25 cellular contexts compared by ENCODE assay signal in genomic region chr12:92747151-92747550, GRCh38. TPM values are rescaled to one million over a fixed set of nuclear protein-coding genes. Genes with fewer than 3 reads are reported as not detected.
"Had no signal": no experiment of that assay in that cellular context is flagged by ENCODE, and none has a peak within 500 bp of the region (broad histone marks: within the 10 kb centered on the region; RNA-seq: fewer than 3 reads in every experiment).

No MANE protein-coding gene starts in this region.

- H3K9me3 ChIP-seq: adrenal gland, ascending aorta, heart right ventricle, ovary, prostate gland, upper lobe of left lung had no signal

- H3K36me3 Mint-ChIP-seq: activated naive CD4-positive, alpha-beta T cell treated with anti-CD3 and anti-CD28 coated beads, Interleukin-2, amount 50 U/mL, for 72 hours; natural killer cell had no signal

- H3K27me3 Mint-ChIP-seq: activated B cell treated with CpG ODN at 0.5 μM for 24 hours had no signal

- H3K27ac ChIP-seq: ovary, prostate gland had no signal

- H3K9me3 Mint-ChIP-seq: activated B cell treated with CpG ODN at 0.5 μM for 24 hours; activated T-cell treated with anti-CD3 and anti-CD28 coated beads, Interleukin-2, amount 50 U/mL, for 24 hours; activated T-helper 17 cell treated with anti-CD3 and anti-CD28 coated beads, Interleukin-2, amount 50 U/mL, for 72 hours; endodermal cell; natural killer cell; T-helper 1 cell treated with Interleukin-12 subunit alpha and Interleukin-12 subunit beta and Interleukin-4 antibody, amounts not matched to agents 30 μg/mL and 1 μg/mL, for 36 hours had no signal

- H3K4me1 Mint-ChIP-seq: activated B cell treated with CpG ODN at 0.5 μM for 24 hours; activated T-helper 17 cell treated with anti-CD3 and anti-CD28 coated beads, Interleukin-2, amount 50 U/mL, for 72 hours; endodermal cell; natural killer cell had no signal

- DNase-seq: activated B cell treated with CpG ODN at 0.5 μM for 24 hours; activated CD4-positive, alpha-beta T cell treated with anti-CD3 and anti-CD28 coated beads for 36 hours; activated CD4-positive, alpha-beta T cell treated with anti-CD3 and anti-CD28 coated beads, Interleukin-2, amount 50 U/mL, for 4 hours; activated CD8-positive, alpha-beta memory T cell treated with anti-CD3 and anti-CD28 coated beads for 24 hours; activated CD8-positive, alpha-beta memory T cell treated with anti-CD3 and anti-CD28 coated beads, Interleukin-2, amount 50 U/mL, for 4 hours; activated T-cell treated with anti-CD3 and anti-CD28 coated beads, Interleukin-2, amount 50 U/mL, for 24 hours; adrenal gland; cerebellar nuclear complex; cortex of kidney; endodermal cell; heart right ventricle; natural killer cell; ovary; stimulated activated CD4-positive, alpha-beta T cell treated with anti-CD3 and anti-CD28 coated beads, Interleukin-4, amount 100 ng/mL, for 4 hours; stimulated activated naive CD8-positive, alpha-beta T cell treated with anti-CD3 and anti-CD28 coated beads, Interleukin-15, Interleukin-2, amounts not matched to agents 100 U/mL and 50 U/mL, for 24 hours; T1000; upper lobe of left lung had no signal

- H3K4me3 ChIP-seq: adrenal gland, ascending aorta, heart right ventricle, lung, ovary, prostate gland, upper lobe of left lung had no signal

- H3K36me3 ChIP-seq: adrenal gland, ascending aorta, heart right ventricle, ovary, prostate gland, upper lobe of left lung had no signal

- ATAC-seq: activated CD4-positive, alpha-beta T cell treated with anti-CD3 and anti-CD28 coated beads for 36 hours; activated naive CD4-positive, alpha-beta T cell treated with anti-CD3 and anti-CD28 coated beads, Interleukin-2, amount 50 U/mL, for 72 hours; activated T-helper 17 cell treated with anti-CD3 and anti-CD28 coated beads, Interleukin-2, amount 50 U/mL, for 72 hours; natural killer cell; stimulated activated naive CD8-positive, alpha-beta T cell treated with anti-CD3 and anti-CD28 coated beads, Interleukin-15, Interleukin-2, amounts not matched to agents 100 U/mL and 50 U/mL, for 24 hours had no signal

- H3K27me3 ChIP-seq: adrenal gland, ascending aorta, heart right ventricle, ovary, upper lobe of left lung had no signal

- H3K4me3 Mint-ChIP-seq: activated B cell treated with CpG ODN at 0.5 μM for 24 hours; activated CD4-positive, alpha-beta T cell treated with anti-CD3 and anti-CD28 coated beads for 36 hours; activated T-cell treated with anti-CD3 and anti-CD28 coated beads, Interleukin-2, amount 50 U/mL, for 24 hours; activated T-helper 17 cell treated with anti-CD3 and anti-CD28 coated beads, Interleukin-2, amount 50 U/mL, for 72 hours; endodermal cell; natural killer cell; T-helper 1 cell treated with Interleukin-12 subunit alpha and Interleukin-12 subunit beta and Interleukin-4 antibody, amounts not matched to agents 30 μg/mL and 1 μg/mL, for 36 hours had no signal

- H3K4me1 ChIP-seq: prostate gland had no signal

- H3K27ac Mint-ChIP-seq: activated B cell treated with CpG ODN at 0.5 μM for 24 hours; activated CD4-positive, alpha-beta T cell treated with anti-CD3 and anti-CD28 coated beads for 36 hours; activated naive CD4-positive, alpha-beta T cell treated with anti-CD3 and anti-CD28 coated beads, Interleukin-2, amount 50 U/mL, for 72 hours; activated T-cell treated with anti-CD3 and anti-CD28 coated beads, Interleukin-2, amount 50 U/mL, for 24 hours; activated T-helper 17 cell treated with anti-CD3 and anti-CD28 coated beads, Interleukin-2, amount 50 U/mL, for 72 hours; endodermal cell; natural killer cell; T-helper 1 cell treated with Interleukin-12 subunit alpha and Interleukin-12 subunit beta and Interleukin-4 antibody, amounts not matched to agents 30 μg/mL and 1 μg/mL, for 36 hours had no signal

RNA-seq across cellular contexts. Expression of gene PLEKHG7, which starts 44.4 kb away (rescaled TPM):
- total RNA-seq: activated CD4-positive, alpha-beta T cell treated with anti-CD3 and anti-CD28 coated beads for 36 hours; activated naive CD4-positive, alpha-beta T cell treated with anti-CD3 and anti-CD28 coated beads, Interleukin-2, amount 50 U/mL, for 72 hours; activated T-helper 17 cell treated with anti-CD3 and anti-CD28 coated beads, Interleukin-2, amount 50 U/mL, for 72 hours; adrenal gland; ascending aorta; endodermal cell; heart right ventricle; subcutaneous adipose tissue had no signal
- polyA plus RNA-seq: adrenal gland, keratinocyte, ovary had no signal
